8 cellular contexts compared by ENCODE assay signal in genomic region chr19:50383852-50384684, GRCh38. TPM values are rescaled to one million over a fixed set of nuclear protein-coding genes. Genes with fewer than 3 reads are reported as not detected.
DNase-seq lines count a peak whose midpoint lies in the region; ATAC-seq and TF ChIP-seq lines count a peak whose summit lies in the region.

Gene POLD1, plus strand, starts transcription at chr19:50384347. Its CDS starts 14,505 bp downstream, at chr19:50398852.

- no peaks in the 10 kb centered on the region for H3K27me3 ChIP-seq in CD4-positive, alpha-beta memory T cell (ENCODE audit: insufficient read depth, low read length)
- no peaks in the 10 kb centered on the region for H3K27me3 ChIP-seq in lung (ENCODE audit: control insufficient read depth, insufficient read depth)

- intact Hi-C loops in CD4-positive, alpha-beta memory T cell (cut with micrococcal nuclease) = loop anchor here (1.0 to 5.0 kb wide), 6 partner anchors 8 to 127 kb away; partner anchors contain the start of genes JOSD2 and NR1H2

- H3K4me1 Mint-ChIP-seq in CD4-positive, alpha-beta memory T cell = peaks cover 22 to 39% (median 32%) of the 10 kb centered on the region in 4 donors

- POLR2A ChIA-PET in CD4-positive, alpha-beta memory T cell (lab: Charles Lee; ENCODE audit: partially characterized antibody) = interaction anchor here (0.6 to 4.1 kb wide), 11 partner anchors 8 to 127 kb away, joined by 3 to 28 read pairs (median 7); partner anchors contain the start of genes JOSD2, KCNC3 and NR1H2

- H3K36me3 ChIP-seq in CD4-positive, alpha-beta memory T cell (ENCODE audit: insufficient read depth, low read length) = peaks cover 28% of the 10 kb centered on the region
- peaks cover 10 to 38% of the 10 kb centered on the region in 2 donors for H3K36me3 ChIP-seq in lung (ENCODE audit: control insufficient read depth in 2 of 2, insufficient read depth in 2 of 2, low read length in 2 of 2)

- H3K27ac ChIP-seq in CD4-positive, alpha-beta memory T cell (ENCODE audit: low read depth, low read length) = peak within 1 kb of the TSS; percentile 67
- H3K27ac ChIP-seq in lung (ENCODE audit: low read depth in 1 of 2, low read length in 1 of 2) = peak within 1 kb of the TSS; percentile 67 to 84

- H3K9me3 ChIP-seq in CD4-positive, alpha-beta memory T cell (ENCODE audit: control insufficient read depth in 1 of 2, low read length in 2 of 2) = no peaks in the 10 kb centered on the region
- H3K9me3 ChIP-seq in lung (ENCODE audit: control insufficient read depth in 2 of 2, insufficient read depth in 1 of 2, low read length in 1 of 2) = no peaks in the 10 kb centered on the region

- peaks cover 23 to 51% of the 10 kb centered on the region in 2 donors for H3K36me3 Mint-ChIP-seq in CD4-positive, alpha-beta memory T cell

- H3K4me3 ChIP-seq in CD4-positive, alpha-beta memory T cell (ENCODE audit: low read length in 2 of 2) = peak within 1 kb of the TSS; percentile 38 to 80
- H3K4me3 ChIP-seq in lung = peak within 1 kb of the TSS; percentile 71

- no peak for TF ChIP-seq CTCF in lung (IDR thresholded peaks at IDR 0.05; ENCODE audit: control extremely low read depth, extremely low read depth)

- H3K9me3 Mint-ChIP-seq in CD4-positive, alpha-beta memory T cell = peaks cover 0 to 9% (median 0%) of the 10 kb centered on the region in 8 donors

- H3K27ac Mint-ChIP-seq in CD4-positive, alpha-beta memory T cell = peak within 1 kb of the TSS; percentile 91 to 98 (median 94)

- peak; percentile 98 to 99 (median 99) for DNase-seq in CD4-positive, alpha-beta memory T cell
- DNase-seq in HS-27A (ENCODE audit: low read depth) (peak; percentile 87), NK-92 (lab: John Stamatoyannopoulos, UW; ENCODE audit: unreplicated experiment) (peak; percentile 91), lung (ENCODE audit: low spot score) (peak; percentile 97)
- peak; percentile 96 to 98 for DNase-seq in activated CD8-positive, alpha-beta memory T cell treated with anti-CD3 and anti-CD28 coated beads for 1 hour (ENCODE audit: extremely low read depth in 1 of 2, low read depth in 1 of 2)
- DNase-seq in effector CD4-positive, alpha-beta T cell = peak; percentile 98
- DNase-seq in stimulated activated CD4-positive, alpha-beta T cell treated with anti-CD3 and anti-CD28 coated beads, TNF-alpha, amount 100 ng/mL, for 4 hours (ENCODE audit: low read depth in 3 of 3) = peak; percentile 98 to 99 (median 98)

- CTCF ChIA-PET in CD4-positive, alpha-beta memory T cell (lab: Charles Lee; ENCODE audit: partially characterized antibody) = interaction anchor here (1.2 kb wide), 1 partner anchor 27 kb away, joined by 3 read pairs; no protein-coding TSS in a partner anchor

- ATAC-seq in GM19467 (IDR thresholded peaks at IDR 0.05; ENCODE audit: unreplicated experiment) (peak; percentile 79), lung (ENCODE audit: insufficient read depth, low FRiP score) (peak; percentile 91)

- WGBS in lung, 2 donors = 0 to 1% methylated on average over 73 to 78 of the region's 78 CpGs

- no peaks in the 10 kb centered on the region for H3K27me3 Mint-ChIP-seq in CD4-positive, alpha-beta memory T cell

- H3K4me3 Mint-ChIP-seq in CD4-positive, alpha-beta memory T cell = peak within 1 kb of the TSS; percentile 91 to 97 (median 94)

- peaks cover 16% of the 10 kb centered on the region for H3K4me1 ChIP-seq in CD4-positive, alpha-beta memory T cell (ENCODE audit: insufficient read depth, low read length)
- H3K4me1 ChIP-seq in lung (ENCODE audit: control insufficient read depth in 2 of 2, insufficient read depth in 2 of 2, low read length in 2 of 2) = peaks cover 3 to 9% of the 10 kb centered on the region in 2 donors

RNA-seq across cellular contexts. Expression of gene POLD1, which starts in this region (rescaled TPM):
- 10 to 100 TPM; 40.4 to 41.1 TPM for total RNA-seq in CD4-positive, alpha-beta memory T cell
- polyA plus RNA-seq in CD4-positive, alpha-beta memory T cell = 10 to 100 TPM; 29.3 to 30.7 TPM
- total RNA-seq in lung = 10 to 100 TPM; 20.2 to 49.3 TPM
- polyA plus RNA-seq in lung = 10 to 100 TPM; 28.7 to 55.1 TPM

Comparison
In these comparisons a context has a peak if more than half of its experiments do, and no peak if none do; other contexts are left out.
1. Peak in every context shown above with its lines: DNase-seq, ATAC-seq, H3K4me3 ChIP-seq and H3K27ac ChIP-seq.